In the genomic region with DNA sequence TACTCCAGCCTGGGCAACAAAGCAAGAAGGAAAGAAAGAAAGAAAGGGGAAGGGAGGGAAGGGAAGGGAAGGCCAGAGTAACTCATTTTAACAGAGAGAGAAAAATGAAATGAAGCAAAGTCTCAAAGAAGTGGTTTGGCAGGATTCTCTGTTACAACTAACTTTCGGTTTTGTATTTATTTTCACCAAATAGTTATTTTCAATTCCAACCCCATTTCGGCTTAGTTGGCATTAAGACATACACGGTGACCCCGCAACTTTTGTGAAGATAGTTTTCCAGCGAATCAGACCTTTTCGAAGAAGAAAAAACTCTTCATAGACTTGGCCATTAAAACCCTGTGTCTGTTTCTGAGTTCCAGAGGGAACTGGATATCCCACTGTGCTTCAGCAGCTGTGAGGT, we compare ENCODE assay signal across 24 cellular contexts. TPM values are rescaled to one million over a fixed set of nuclear protein-coding genes. Genes with fewer than 3 reads are reported as not detected.
DNase-seq lines count a peak whose midpoint lies in the region; ATAC-seq, FAIRE-seq and TF ChIP-seq lines count a peak whose summit lies in the region.
"Had no signal": no experiment of that assay in that cellular context is flagged by ENCODE, and none has a peak within 500 bp of the region (broad histone marks: within the 10 kb centered on the region; RNA-seq: fewer than 3 reads in every experiment).

No MANE protein-coding gene starts in this region.

- no peak overlapping the region for H3K18ac ChIP-seq in mesenchymal stem cell (ENCODE audit: low read depth in 1 of 2, low read length in 2 of 2)

- intact Hi-C loops in natural killer cell (cut with micrococcal nuclease): no loop called here
- intact Hi-C loops in activated T-helper 2 cell treated with anti-CD3 and anti-CD28 coated beads, Interferon-gamma antibody, Interleukin-2, Interleukin-4, amounts not matched to agents 10 μg/mL and 5 μg/mL and 100 μg/mL, durations not matched to agents 14 hours and 24 hours and 36 hours (cut with micrococcal nuclease): loop anchor here (5.0 kb wide), 1 partner anchor 43 kb away; no protein-coding TSS in a partner anchor

- H3K9me3 ChIP-seq in mesenchymal stem cell (ENCODE audit: control insufficient read depth, low read length) (no peaks in the 10 kb centered on the region), small intestine (ENCODE audit: control insufficient read depth, low read depth) (no peaks in the 10 kb centered on the region)
- H3K9me3 ChIP-seq: HAP-1 had no signal

- no peaks in the 10 kb centered on the region for H3K79me1 ChIP-seq in mesenchymal stem cell (replicated peaks; ENCODE audit: low read length, poor library complexity, severe bottlenecking)

- H3K4me2 ChIP-seq in mesenchymal stem cell (ENCODE audit: low read length, poor library complexity, severe bottlenecking): no peak overlapping the region
- H3K4me2 ChIP-seq: A549; BLaER1 treated with 17β-estradiol and CSF1 and Interleukin-3, amounts not matched to agents 10 nM and 100 nM had no signal

- H2BK120ac ChIP-seq in mesenchymal stem cell (ENCODE audit: low read depth, low read length): no peak overlapping the region

- peaks cover 14% of the 10 kb centered on the region for H3K36me3 Mint-ChIP-seq in natural killer cell treated with Interleukin-12 subunit alpha and Interleukin-12 subunit beta and Interleukin-15 and Interleukin-18, amount 100 ng/mL, for 72 hours
- H3K36me3 Mint-ChIP-seq in natural killer cell: no peaks in the 10 kb centered on the region
- H3K36me3 Mint-ChIP-seq in activated T-helper 2 cell treated with anti-CD3 and anti-CD28 coated beads, Interferon-gamma antibody, Interleukin-2, Interleukin-4, amounts not matched to agents 10 μg/mL and 5 μg/mL and 100 μg/mL, durations not matched to agents 14 hours and 24 hours and 36 hours (ENCODE audit: low read depth): peaks cover 8% of the 10 kb centered on the region
- H3K36me3 Mint-ChIP-seq: CD8-positive, alpha-beta T cell had no signal

- H2BK5ac ChIP-seq in mesenchymal stem cell (ENCODE audit: low read depth, low read length, poor library complexity, severe bottlenecking): no peak overlapping the region

- H4K8ac ChIP-seq in mesenchymal stem cell (ENCODE audit: low read length): no peak overlapping the region

- no peaks in the 10 kb centered on the region for H3K9me3 Mint-ChIP-seq in natural killer cell treated with Interleukin-12 subunit alpha and Interleukin-12 subunit beta and Interleukin-15 and Interleukin-18, amount 100 ng/mL, for 72 hours
- peaks cover 0 to 3% of the 10 kb centered on the region in 2 donors for H3K9me3 Mint-ChIP-seq in natural killer cell
- H3K9me3 Mint-ChIP-seq in activated T-helper 2 cell treated with anti-CD3 and anti-CD28 coated beads, Interferon-gamma antibody, Interleukin-2, Interleukin-4, amounts not matched to agents 10 μg/mL and 5 μg/mL and 100 μg/mL, durations not matched to agents 14 hours and 24 hours and 36 hours: peaks cover 12% of the 10 kb centered on the region

- peak overlapping the region in 1 of 2 experiments; percentile 66 for H3K4me3 ChIP-seq in mesenchymal stem cell (ENCODE audit: insufficient read depth in 1 of 2, low read depth in 1 of 2, low read length in 2 of 2)
- H3K4me3 ChIP-seq in small intestine (ENCODE audit: low read depth in 1 of 2, low read length in 2 of 2): no peak overlapping the region
- H3K4me3 ChIP-seq: A549; BLaER1 treated with 17β-estradiol and CSF1 and Interleukin-3, amounts not matched to agents 10 nM and 100 nM; GM12878; GM23248; HAP-1 had no signal

- H3K23ac ChIP-seq in mesenchymal stem cell (ENCODE audit: low read length in 2 of 2): no peak overlapping the region

- no peak overlapping the region for H2AFZ ChIP-seq in mesenchymal stem cell (ENCODE audit: low read depth, low read length)
- H2AFZ ChIP-seq: GM23248 had no signal

- H3K14ac ChIP-seq in mesenchymal stem cell (ENCODE audit: low read length in 2 of 2): no peak overlapping the region

- WGBS in mesenchymal stem cell: 92% methylated on average over 6 of the region's 6 CpGs
- WGBS in small intestine, 3 donors: 69 to 84% (median 71%) methylated on average over 6 of the region's 6 CpGs

- H3K27me3 ChIP-seq in mesenchymal stem cell (ENCODE audit: control insufficient read depth in 1 of 2, insufficient read depth in 1 of 2, low read length in 2 of 2) (no peaks in the 10 kb centered on the region), small intestine (ENCODE audit: control insufficient read depth in 2 of 2, insufficient read depth in 2 of 2, low read length in 2 of 2) (peaks cover 0 to 2% of the 10 kb centered on the region in 2 donors)
- H3K27me3 ChIP-seq: BLaER1 treated with 17β-estradiol and CSF1 and Interleukin-3, amounts not matched to agents 10 nM and 100 nM had no signal

- ATAC-seq in natural killer cell treated with Interleukin-12 subunit alpha and Interleukin-12 subunit beta and Interleukin-15 and Interleukin-18, amount 100 ng/mL, for 72 hours: no peak
- ATAC-seq in natural killer cell (no peak), GM18861 (IDR thresholded peaks at IDR 0.05; ENCODE audit: unreplicated experiment) (no peak)
- ATAC-seq: CD8-positive, alpha-beta T cell; GM12878 had no signal

- H3K4me1 ChIP-seq in mesenchymal stem cell (ENCODE audit: control insufficient read depth, insufficient read depth, low read depth, low read length) (no peaks in the 10 kb centered on the region), small intestine (ENCODE audit: control insufficient read depth in 2 of 2, insufficient read depth in 1 of 2, low read depth in 1 of 2, low read length in 1 of 2) (no peaks in the 10 kb centered on the region)
- H3K4me1 ChIP-seq: BLaER1 treated with 17β-estradiol and CSF1 and Interleukin-3, amounts not matched to agents 10 nM and 100 nM; HAP-1 had no signal

- no peak overlapping the region for H4K91ac ChIP-seq in mesenchymal stem cell (ENCODE audit: low read length)

- H2AK5ac ChIP-seq in mesenchymal stem cell (ENCODE audit: low read length, severe bottlenecking): no peak overlapping the region

- peak overlapping the region; percentile 80 for H3K9ac ChIP-seq in mesenchymal stem cell (ENCODE audit: low read length)
- H3K9ac ChIP-seq: BLaER1 treated with 17β-estradiol and CSF1 and Interleukin-3, amounts not matched to agents 10 nM and 100 nM; GM23248 had no signal

- H2BK15ac ChIP-seq in mesenchymal stem cell (ENCODE audit: low read depth, poor library complexity, severe bottlenecking): no peak overlapping the region

- H2BK12ac ChIP-seq in mesenchymal stem cell (ENCODE audit: low read length in 2 of 2): no peak overlapping the region

- H3K4me3 Mint-ChIP-seq in natural killer cell treated with Interleukin-12 subunit alpha and Interleukin-12 subunit beta and Interleukin-15 and Interleukin-18, amount 100 ng/mL, for 72 hours: peak overlapping the region; percentile 59
- no peak overlapping the region for H3K4me3 Mint-ChIP-seq in natural killer cell
- no peak overlapping the region for H3K4me3 Mint-ChIP-seq in activated T-helper 2 cell treated with anti-CD3 and anti-CD28 coated beads, Interferon-gamma antibody, Interleukin-2, Interleukin-4, amounts not matched to agents 10 μg/mL and 5 μg/mL and 100 μg/mL, durations not matched to agents 14 hours and 24 hours and 36 hours (ENCODE audit: low read depth)
- H3K4me3 Mint-ChIP-seq: CD8-positive, alpha-beta T cell had no signal

- H3K4me1 Mint-ChIP-seq in natural killer cell treated with Interleukin-12 subunit alpha and Interleukin-12 subunit beta and Interleukin-15 and Interleukin-18, amount 100 ng/mL, for 72 hours (ENCODE audit: low read depth in 2 of 2): peaks cover 0 to 34% of the 10 kb centered on the region in 2 donors
- peaks cover 6 to 8% of the 10 kb centered on the region in 2 donors for H3K4me1 Mint-ChIP-seq in natural killer cell
- H3K4me1 Mint-ChIP-seq in activated T-helper 2 cell treated with anti-CD3 and anti-CD28 coated beads, Interferon-gamma antibody, Interleukin-2, Interleukin-4, amounts not matched to agents 10 μg/mL and 5 μg/mL and 100 μg/mL, durations not matched to agents 14 hours and 24 hours and 36 hours (ENCODE audit: low read depth): peaks cover 38% of the 10 kb centered on the region

- no peak for FAIRE-seq in small intestine (lab: Jason Lieb, UNC)
- FAIRE-seq: A549, GM12878, GM19239 had no signal

- H3K27ac ChIP-seq in mesenchymal stem cell (ENCODE audit: low read length, poor library complexity, severe bottlenecking): no peak overlapping the region
- no peak overlapping the region for H3K27ac ChIP-seq in small intestine (ENCODE audit: low read depth in 1 of 2, low read length in 1 of 2)
- H3K27ac ChIP-seq: A549; BLaER1 treated with 17β-estradiol and CSF1 and Interleukin-3, amounts not matched to agents 10 nM and 100 nM; GM23248 had no signal

- no peak for DNase-seq in natural killer cell treated with Interleukin-12 subunit alpha and Interleukin-12 subunit beta and Interleukin-15 and Interleukin-18, amount 100 ng/mL, for 72 hours (ENCODE audit: low spot score)
- DNase-seq in natural killer cell: no peak
- no peak for DNase-seq in activated T-helper 2 cell treated with anti-CD3 and anti-CD28 coated beads, Interferon-gamma antibody, Interleukin-2, Interleukin-4, amounts not matched to agents 10 μg/mL and 5 μg/mL and 100 μg/mL, durations not matched to agents 14 hours and 24 hours and 36 hours (ENCODE audit: low spot score)
- DNase-seq in mesenchymal stem cell: no peak
- no peak for DNase-seq in small intestine
- DNase-seq in NCI-H345 treated with DMSO at 0.1 percent for 48 hours (lab: John Stamatoyannopoulos, UW; ENCODE audit: unreplicated experiment): no peak
- DNase-seq: Calu3; CD8-positive, alpha-beta T cell; EL; NCI-H1092 treated with DMSO at 0.1 percent for 48 hours; NCI-H146; NCI-H2081; SHP77 treated with DMSO at 0.1 percent for 48 hours had no signal

- H3K27me3 Mint-ChIP-seq in natural killer cell treated with Interleukin-12 subunit alpha and Interleukin-12 subunit beta and Interleukin-15 and Interleukin-18, amount 100 ng/mL, for 72 hours: peaks cover 8 to 25% of the 10 kb centered on the region in 2 donors
- H3K27me3 Mint-ChIP-seq in natural killer cell (ENCODE audit: low read depth in 2 of 2): peaks cover 13 to 17% of the 10 kb centered on the region in 2 donors
- H3K27me3 Mint-ChIP-seq in activated T-helper 2 cell treated with anti-CD3 and anti-CD28 coated beads, Interferon-gamma antibody, Interleukin-2, Interleukin-4, amounts not matched to agents 10 μg/mL and 5 μg/mL and 100 μg/mL, durations not matched to agents 14 hours and 24 hours and 36 hours (ENCODE audit: low read depth): no peaks in the 10 kb centered on the region

- H3K36me3 ChIP-seq in mesenchymal stem cell (ENCODE audit: control insufficient read depth in 1 of 2, insufficient read depth in 2 of 2, low read depth in 1 of 2, low read length in 2 of 2): no peaks in the 10 kb centered on the region
- no peaks in the 10 kb centered on the region for H3K36me3 ChIP-seq in small intestine (ENCODE audit: control insufficient read depth in 2 of 2, insufficient read depth in 2 of 2, low read length in 2 of 2)
- H3K36me3 ChIP-seq: BLaER1 treated with 17β-estradiol and CSF1 and Interleukin-3, amounts not matched to agents 10 nM and 100 nM; HAP-1 had no signal

- H3K27ac Mint-ChIP-seq in natural killer cell treated with Interleukin-12 subunit alpha and Interleukin-12 subunit beta and Interleukin-15 and Interleukin-18, amount 100 ng/mL, for 72 hours: peak overlapping the region in 1 of 2 donors; percentile 48
- H3K27ac Mint-ChIP-seq in natural killer cell: no peak overlapping the region
- peak overlapping the region; percentile 65 for H3K27ac Mint-ChIP-seq in activated T-helper 2 cell treated with anti-CD3 and anti-CD28 coated beads, Interferon-gamma antibody, Interleukin-2, Interleukin-4, amounts not matched to agents 10 μg/mL and 5 μg/mL and 100 μg/mL, durations not matched to agents 14 hours and 24 hours and 36 hours
- H3K27ac Mint-ChIP-seq: CD8-positive, alpha-beta T cell had no signal

- H3K4ac ChIP-seq in mesenchymal stem cell (ENCODE audit: low read depth in 1 of 2, low read length in 2 of 2): no peak overlapping the region

- TF ChIP-seq CTCF in natural killer cell (IDR thresholded peaks at IDR 0.05): no peak

RNA-seq across cellular contexts. Expression of a gene that starts 45.2 kb away (rescaled TPM):
- not detected for total RNA-seq in natural killer cell treated with Interleukin-12 subunit alpha and Interleukin-12 subunit beta and Interleukin-15 and Interleukin-18, amount 100 ng/mL, for 72 hours
- total RNA-seq in natural killer cell: not detected
- not detected in 2 replicates for total RNA-seq in activated T-helper 2 cell treated with anti-CD3 and anti-CD28 coated beads, Interferon-gamma antibody, Interleukin-2, Interleukin-4, amounts not matched to agents 10 μg/mL and 5 μg/mL and 100 μg/mL, durations not matched to agents 14 hours and 24 hours and 36 hours
- polyA plus RNA-seq in mesenchymal stem cell (2013, experiment 1 of 2): not detected
- polyA plus RNA-seq in mesenchymal stem cell (2013, experiment 2 of 2): not detected
- polyA plus RNA-seq in small intestine: not detected
- total RNA-seq: Calu3; CD8-positive, alpha-beta T cell; GM12878; GM23248; HT-29; M059J; NCI-H460; RPMI7951 had no signal
- polyA plus RNA-seq: A549, GM12878, GM23248 had no signal
